ENCODE assay signal across 8 cellular contexts in the genomic region with DNA sequence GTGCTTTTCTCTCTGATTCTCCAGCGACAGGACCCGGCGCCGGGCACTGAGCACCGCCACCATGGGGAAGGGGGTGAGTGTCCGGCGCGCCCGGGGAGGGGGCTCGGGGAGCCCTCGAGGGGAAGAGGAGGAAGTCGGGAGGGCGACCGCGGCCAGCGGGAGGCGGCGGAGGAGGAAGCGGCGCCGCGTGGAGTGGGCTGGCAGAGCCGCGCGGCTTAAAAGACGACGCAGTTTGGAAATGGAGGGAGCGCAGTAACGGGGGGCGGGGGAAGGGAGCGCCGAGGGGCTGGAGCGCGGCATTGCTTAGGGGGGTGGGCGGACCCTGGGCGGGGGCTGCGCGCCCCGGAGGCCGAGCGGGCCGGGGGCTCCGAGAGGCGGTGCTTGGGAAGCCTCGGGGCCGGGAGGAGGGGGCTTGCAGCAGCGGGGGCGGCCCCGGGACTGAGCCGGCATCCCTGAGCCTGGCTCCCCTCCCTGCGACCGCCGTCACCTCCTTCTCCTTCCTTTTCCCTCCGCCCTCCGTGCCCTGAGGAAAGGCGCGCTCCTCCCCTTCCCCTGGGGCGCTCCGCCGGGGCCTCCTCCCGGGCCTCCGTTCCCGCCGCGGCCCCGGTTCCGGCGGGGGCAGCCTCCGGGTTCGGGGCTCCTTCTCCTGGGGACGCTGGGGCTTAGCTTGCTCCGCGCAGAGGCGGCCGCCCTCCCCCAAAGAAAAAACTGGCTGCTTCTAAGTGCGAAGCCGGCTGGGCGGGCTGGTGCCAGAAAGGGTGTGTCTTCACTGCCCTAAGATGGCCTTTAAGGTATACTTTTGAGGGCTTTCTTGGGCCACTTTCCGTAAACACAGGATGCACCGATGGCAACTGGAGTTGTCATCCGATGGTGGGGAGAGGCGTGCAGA. TPM values are rescaled to one million over a fixed set of nuclear protein-coding genes. Genes with fewer than 3 reads are reported as not detected.
DNase-seq lines count a peak whose midpoint lies in the region; ATAC-seq and TF ChIP-seq lines count a peak whose summit lies in the region.

No MANE protein-coding gene starts in this region.

- peaks cover 0 to 56% of the 10 kb centered on the region in 2 donors for H3K4me1 ChIP-seq in right atrium auricular region
- peaks cover 3% of the 10 kb centered on the region for H3K4me1 ChIP-seq in prostate gland (replicated peaks)

- TF ChIP-seq CTCF in right atrium auricular region (IDR thresholded peaks at IDR 0.05) (no peak), prostate gland (IDR thresholded peaks at IDR 0.05) (no peak)

- intact Hi-C loops in prostate gland (cut with DNase I): no loop called here

- H3K4me3 ChIP-seq in right atrium auricular region: peak overlapping the region; percentile 90
- peak overlapping the region; percentile 99 to 100 for H3K4me3 ChIP-seq in prostate gland

- H3K27ac ChIP-seq in adipose tissue (ENCODE audit: low read depth, low read length): peak overlapping the region; percentile 21
- peak overlapping the region; percentile 90 to 98 for H3K27ac ChIP-seq in right atrium auricular region
- peak overlapping the region; percentile 96 to 98 for H3K27ac ChIP-seq in prostate gland

- WGBS in adipose tissue, 3 donors: 0 to 1% (median 1%) methylated on average over 33 to 82 of the region's 82 CpGs
- 1% methylated on average over 57 of the region's 82 CpGs for WGBS in prostate gland

- peak; percentile 17 for DNase-seq in 8988T
- peak in 53 of 76 experiments; percentile 6 to 67 (median 41) for DNase-seq in HUDEP-2 (lab: John Stamatoyannopoulos, UW; ENCODE audit: unreplicated experiment in 76 of 76)
- peak; percentile 28 for DNase-seq in SKM-1 (lab: John Stamatoyannopoulos, UW; ENCODE audit: unreplicated experiment)
- peak; percentile 78 for DNase-seq in right atrium auricular region (ENCODE audit: low spot score)
- peak; percentile 71 for DNase-seq in prostate gland (ENCODE audit: low spot score)

- ATAC-seq in GM18517 (IDR thresholded peaks at IDR 0.05; ENCODE audit: unreplicated experiment) (peak; percentile 0), GM18868 (IDR thresholded peaks at IDR 0.05; ENCODE audit: unreplicated experiment) (no peak)

- H3K27me3 ChIP-seq in right atrium auricular region (no peaks in the 10 kb centered on the region), prostate gland (replicated peaks; ENCODE audit: insufficient read depth) (no peaks in the 10 kb centered on the region)

- no peaks in the 10 kb centered on the region for H3K9me3 ChIP-seq in right atrium auricular region
- no peaks in the 10 kb centered on the region for H3K9me3 ChIP-seq in prostate gland

- TF ChIP-seq POLR2A in prostate gland (IDR thresholded peaks at IDR 0.05): peak; percentile 56

- no peaks in the 10 kb centered on the region for H3K36me3 ChIP-seq in right atrium auricular region
- no peaks in the 10 kb centered on the region for H3K36me3 ChIP-seq in prostate gland

RNA-seq across cellular contexts. Expression of gene ATP1A1, which starts 0.7 kb away (rescaled TPM):
- polyA plus RNA-seq in adipose tissue: 100 to 1,000 TPM in 2 of 3 donors, 10 to 100 TPM in 1; 90.4 to 328 (median 159) TPM
- total RNA-seq in right atrium auricular region: 100 to 1,000 TPM; 148 to 256 TPM
- 100 to 1,000 TPM; 365 to 536 TPM for total RNA-seq in prostate gland

Comparison
In these comparisons a context has a peak if more than half of its experiments do, and no peak if none do; other contexts are left out.
1. DNase-seq: peak in every context shown above with its lines; median percentile 78 in right atrium auricular region; 71 in prostate gland; 41 in HUDEP-2; 28 in SKM-1; 17 in 8988T.
2. H3K27ac ChIP-seq: peak in every context shown above with its lines; median percentile 97 in prostate gland; 94 in right atrium auricular region; 21 in adipose tissue.